In genomic region chr12:10968765-10969456, GRCh38 we compare ENCODE assay signal across 13 cellular contexts. TPM values are rescaled to one million over a fixed set of nuclear protein-coding genes. Genes with fewer than 3 reads are reported as not detected.
DNase-seq lines count a peak whose midpoint lies in the region; ATAC-seq, FAIRE-seq and TF ChIP-seq lines count a peak whose summit lies in the region.
"Had no signal": no experiment of that assay in that cellular context is flagged by ENCODE, and none has a peak within 500 bp of the region (broad histone marks: within the 10 kb centered on the region; RNA-seq: fewer than 3 reads in every experiment).

No MANE protein-coding gene starts in this region.

- peak overlapping the region; percentile 6 for H3K4me2 ChIP-seq in astrocyte (ENCODE audit: low read length)

- H3K4me3 Mint-ChIP-seq in astrocyte (ENCODE audit: unreplicated experiment): no peak overlapping the region
- H3K4me3 Mint-ChIP-seq: CD4-positive, CD25-positive, alpha-beta regulatory T cell had no signal

- no peak for TF ChIP-seq POLR2A in gastroesophageal sphincter (IDR thresholded peaks at IDR 0.05)
- no peak for TF ChIP-seq POLR2A in GM18505 (IDR thresholded peaks at IDR 0.05; ENCODE audit: borderline replicate concordance, extremely low read depth, insufficient read depth, insufficient read length)

- H3K9me3 ChIP-seq in astrocyte (ENCODE audit: insufficient read depth, low read depth, low read length) (no peaks in the 10 kb centered on the region), gastroesophageal sphincter (no peaks in the 10 kb centered on the region)

- H3K36me3 Mint-ChIP-seq in astrocyte (ENCODE audit: low read depth, unreplicated experiment): peaks cover 5% of the 10 kb centered on the region

- TF ChIP-seq EP300 in gastroesophageal sphincter (IDR thresholded peaks at IDR 0.05): no peak

- no peak for FAIRE-seq in astrocyte (lab: Jason Lieb, UNC)

- peak; percentile 55 for ATAC-seq in gastroesophageal sphincter
- no peak for ATAC-seq in GM18505 (IDR thresholded peaks at IDR 0.05; ENCODE audit: unreplicated experiment)
- no peak for ATAC-seq in GM21447 (IDR thresholded peaks at IDR 0.05; ENCODE audit: unreplicated experiment)

- H3K4me1 Mint-ChIP-seq in astrocyte (ENCODE audit: low read depth, unreplicated experiment): peaks cover 2% of the 10 kb centered on the region

- no peaks in the 10 kb centered on the region for H3K79me2 ChIP-seq in astrocyte (ENCODE audit: insufficient read depth, low read length)

- TF ChIP-seq CTCF in astrocyte (IDR thresholded peaks at IDR 0.05; ENCODE audit: insufficient read depth, low read depth, low read length) (no peak), gastroesophageal sphincter (IDR thresholded peaks at IDR 0.05) (no peak)

- H3K27me3 Mint-ChIP-seq in astrocyte (ENCODE audit: low read depth, unreplicated experiment): no peaks in the 10 kb centered on the region
- H3K27me3 Mint-ChIP-seq: CD4-positive, CD25-positive, alpha-beta regulatory T cell had no signal

- H3K27me3 ChIP-seq in astrocyte (ENCODE audit: insufficient read depth, low read length) (no peaks in the 10 kb centered on the region), gastroesophageal sphincter (no peaks in the 10 kb centered on the region)

- H3K4me3 ChIP-seq in astrocyte (ENCODE audit: insufficient read depth, low read depth, low read length): no peak overlapping the region
- H3K4me3 ChIP-seq in gastroesophageal sphincter: no peak overlapping the region

- no peak overlapping the region for H3K27ac Mint-ChIP-seq in astrocyte (ENCODE audit: unreplicated experiment)

- no peak overlapping the region for H2AFZ ChIP-seq in astrocyte (ENCODE audit: low read depth, low read length)

- WGBS in gastroesophageal sphincter (ENCODE audit: low coverage in 1 of 2), 2 donors: 51 to 53% methylated on average over 6 to 11 of the region's 15 CpGs

- H3K27ac ChIP-seq in astrocyte (ENCODE audit: low read depth, low read length): no peak overlapping the region
- no peak overlapping the region for H3K27ac ChIP-seq in gastroesophageal sphincter
- H3K27ac ChIP-seq: epithelial cell of prostate had no signal

- H4K20me1 ChIP-seq in astrocyte (ENCODE audit: insufficient read depth, low read length): peaks cover 3% of the 10 kb centered on the region

- peak; percentile 67 for DNase-seq in EH (ENCODE audit: low read depth)
- peak; percentile 75 for DNase-seq in astrocyte (ENCODE audit: low read depth)
- DNase-seq in renal cortical epithelial cell (ENCODE audit: low read depth): peak; percentile 84
- DNase-seq in NCI-H69 (lab: John Stamatoyannopoulos, UW): no peak
- no peak for DNase-seq in medulla oblongata (ENCODE audit: extremely low spot score)
- DNase-seq: activated CD4-positive, alpha-beta T cell treated with anti-CD3 and anti-CD28 coated beads, Interleukin-2, amount 50 U/mL, for 48 hours; activated naive CD4-positive, alpha-beta T cell treated with anti-CD3 and anti-CD28 coated beads, Interleukin-2, amount 50 U/mL, for 16 hours; CD4-positive, CD25-positive, alpha-beta regulatory T cell; NCI-H1105 had no signal

- no peak overlapping the region for H3K9ac ChIP-seq in astrocyte (ENCODE audit: low read length)

- peaks cover 3% of the 10 kb centered on the region for H3K9me3 Mint-ChIP-seq in astrocyte (ENCODE audit: unreplicated experiment)
- H3K9me3 Mint-ChIP-seq: CD4-positive, CD25-positive, alpha-beta regulatory T cell had no signal

- H3K4me1 ChIP-seq in astrocyte (ENCODE audit: insufficient read depth, low read length) (peaks cover 9% of the 10 kb centered on the region), gastroesophageal sphincter (peaks cover 0 to 16% (median 0%) of the 10 kb centered on the region in 3 donors)

- no peaks in the 10 kb centered on the region for H3K36me3 ChIP-seq in astrocyte (ENCODE audit: insufficient read depth, low read length)
- no peaks in the 10 kb centered on the region for H3K36me3 ChIP-seq in gastroesophageal sphincter

RNA-seq across cellular contexts. Expression of gene TAS2R50, which starts 17.8 kb away (rescaled TPM):
- total RNA-seq in astrocyte (0.60 and 1.2 TPM in 2 replicates), gastroesophageal sphincter (1 to 10 TPM in 3 of 4 donors, not detected in 1; 1.4 to 7.2 (median 3.0) TPM), renal cortical epithelial cell (0.35 and 9.3 TPM in 2 replicates)

RNA-seq across cellular contexts. Expression of gene TAS2R20, which starts 29.2 kb away (rescaled TPM):
- total RNA-seq in astrocyte (0.57 and 0.99 TPM in 2 replicates), gastroesophageal sphincter (1 to 10 TPM in 3 of 4 donors, not detected in 1; 1.8 to 8.9 (median 3.9) TPM), renal cortical epithelial cell (1.6 and 7.7 TPM in 2 replicates)

RNA-seq across cellular contexts. Expression of gene TAS2R14, which starts 29.8 kb away (rescaled TPM):
- total RNA-seq in astrocyte: 1.7 and 2.0 TPM in 2 replicates
- total RNA-seq in gastroesophageal sphincter: 1 to 10 TPM; 1.2 to 7.6 (median 3.9) TPM
- total RNA-seq in renal cortical epithelial cell: 1.4 and 7.1 TPM in 2 replicates

RNA-seq across cellular contexts. Expression of gene PRH2, which starts 39.9 kb away (rescaled TPM):
- not detected in 2 replicates for total RNA-seq in astrocyte
- 1 to 10 TPM in 1 of 4 donors, not detected in 3; 6.0 TPM for total RNA-seq in gastroesophageal sphincter
- not detected in 2 replicates for total RNA-seq in renal cortical epithelial cell
- total RNA-seq: CD4-positive, CD25-positive, alpha-beta regulatory T cell had no signal

RNA-seq across cellular contexts. Expression of gene TAS2R19, which starts 53.5 kb away (rescaled TPM):
- total RNA-seq in astrocyte (2.2 and 3.1 TPM in 2 replicates), gastroesophageal sphincter (1 to 10 TPM in 3 of 4 donors, not detected in 1; 1.9 to 5.7 (median 5.3) TPM), renal cortical epithelial cell (1.2 and 11.6 TPM in 2 replicates)

Comparison
In these comparisons a context has a peak if more than half of its experiments do, and no peak if none do; other contexts are left out.
1. DNase-seq: peak in EH (single experiment), astrocyte (single experiment) and renal cortical epithelial cell (single experiment); none in NCI-H69 (single experiment) and medulla oblongata (single experiment).